9 cellular contexts compared by ENCODE assay signal in the genomic region with DNA sequence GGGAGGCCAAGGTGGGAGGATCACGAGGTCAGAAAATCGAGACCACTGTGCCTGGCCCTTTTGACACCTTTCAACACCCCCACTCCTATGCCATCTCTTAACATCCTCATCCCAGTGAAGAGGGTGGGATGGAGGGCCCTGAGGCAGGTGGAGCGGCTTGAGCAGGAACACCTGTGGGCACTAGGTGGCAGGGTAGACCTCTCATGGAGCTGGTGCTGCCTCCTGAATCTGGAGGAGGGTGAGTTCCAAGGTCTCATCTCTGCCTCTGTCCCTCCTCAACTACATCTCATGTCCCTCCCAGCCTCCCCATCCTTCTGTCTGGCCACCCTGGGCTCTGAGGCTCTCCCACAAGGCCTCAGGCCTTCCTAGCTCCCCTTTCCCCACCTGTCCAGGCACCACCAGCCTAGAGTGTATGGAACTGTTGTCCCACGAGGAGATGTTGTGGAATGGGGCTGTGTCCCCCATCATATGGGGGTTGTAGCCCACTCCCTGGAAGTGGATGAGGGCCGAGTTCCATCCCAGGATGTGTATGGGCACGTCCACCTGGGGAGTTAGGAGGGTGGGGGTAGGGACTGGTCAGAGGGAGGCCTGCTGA. TPM values are rescaled to one million over a fixed set of nuclear protein-coding genes. Genes with fewer than 3 reads are reported as not detected.
A peak's percentile ranks its signal among the peaks of the same experiment; 100 is the strongest.
DNase-seq lines count a peak whose midpoint lies in the region; ATAC-seq and TF ChIP-seq lines count a peak whose summit lies in the region.
"Had no signal": no experiment of that assay in that cellular context is flagged by ENCODE, and none has a peak within 500 bp of the region (broad histone marks: within the 10 kb centered on the region; RNA-seq: fewer than 3 reads in every experiment).

No MANE protein-coding gene starts in this region.

- H3K27ac ChIP-seq in OCI-LY3 (ENCODE audit: low read length), result no peak overlapping the region
- H3K27ac ChIP-seq in right cardiac atrium (ENCODE audit: low read length), result no peak overlapping the region

- H3K27me3 ChIP-seq in OCI-LY3 (ENCODE audit: low read depth, low read length) (no peaks in the 10 kb centered on the region), right cardiac atrium (ENCODE audit: control insufficient read depth, insufficient read depth) (no peaks in the 10 kb centered on the region), MG63 (no peaks in the 10 kb centered on the region)

- H3K9me3 ChIP-seq in OCI-LY3 (ENCODE audit: insufficient read depth, low read length) (no peaks in the 10 kb centered on the region), right cardiac atrium (ENCODE audit: control insufficient read depth, low read length) (no peaks in the 10 kb centered on the region), MG63 (no peaks in the 10 kb centered on the region)

- ATAC-seq in right cardiac atrium, result peak; percentile 29 to 51
- no peak for ATAC-seq in HG03045 (IDR thresholded peaks at IDR 0.05; ENCODE audit: unreplicated experiment)

- H3K79me2 ChIP-seq in OCI-LY3 (ENCODE audit: low read length), result no peaks in the 10 kb centered on the region

- H3K4me1 ChIP-seq in OCI-LY3 (ENCODE audit: low read length) (peaks cover 13% of the 10 kb centered on the region), right cardiac atrium (ENCODE audit: control insufficient read depth, insufficient read depth, low read length) (no peaks in the 10 kb centered on the region)

- peak overlapping the region; percentile 65; the same call in 1 of the 2 replicates for H2AFZ ChIP-seq in OCI-LY3 (ENCODE audit: low read depth, low read length)

- H3K36me3 ChIP-seq in OCI-LY3 (replicated peaks; ENCODE audit: low read depth, low read length) (no peaks in the 10 kb centered on the region), MG63 (no peaks in the 10 kb centered on the region)

- H3K4me1 Mint-ChIP-seq in endothelial cell (ENCODE audit: unreplicated experiment), result peaks cover 3% of the 10 kb centered on the region

- no peak overlapping the region for H3K4me2 ChIP-seq in OCI-LY3 (ENCODE audit: low read length)

- H3K27me3 Mint-ChIP-seq in endothelial cell (ENCODE audit: unreplicated experiment), result peaks cover 12% of the 10 kb centered on the region

- no peaks in the 10 kb centered on the region for H4K20me1 ChIP-seq in OCI-LY3 (ENCODE audit: insufficient read depth, low read length)

- peak; percentile 2 for TF ChIP-seq CTCF in AG09319 (IDR thresholded peaks at IDR 0.05; ENCODE audit: low read depth, low read length)
- TF ChIP-seq CTCF in GM12864 (IDR thresholded peaks at IDR 0.05; ENCODE audit: low read depth, low read length, missing control alignments), result peak; percentile 84
- peak; percentile 56 for TF ChIP-seq CTCF in OCI-LY3 (IDR thresholded peaks at IDR 0.05; ENCODE audit: low read depth, low read length)
- TF ChIP-seq CTCF in endothelial cell (IDR thresholded peaks at IDR 0.05; ENCODE audit: unreplicated experiment), result no peak

- H3K4me3 ChIP-seq in GM12864 (ENCODE audit: low read depth, low read length) (no peak overlapping the region), OCI-LY3 (ENCODE audit: low read length) (no peak overlapping the region), right cardiac atrium (ENCODE audit: low read length) (no peak overlapping the region), MG63 (no peak overlapping the region)

- DNase-seq in AG09319 (ENCODE audit: extremely low read depth, low read depth) (no peak), GM12864 (ENCODE audit: low read depth) (no peak), right cardiac atrium (no peak), GF-D8 (lab: John Stamatoyannopoulos, UW) (no peak), endothelial cell (ENCODE audit: low spot score) (no peak), MG63 (no peak)

- H3K4me3 Mint-ChIP-seq in endothelial cell (ENCODE audit: unreplicated experiment), result no peak overlapping the region

- intact Hi-C loops in right cardiac atrium (cut with DNase I), result no loop called here

- 47% methylated on average over 6 of the region's 6 CpGs for WGBS in right cardiac atrium

- H3K9me3 Mint-ChIP-seq in endothelial cell (ENCODE audit: unreplicated experiment), result no peaks in the 10 kb centered on the region

- H3K27ac Mint-ChIP-seq in endothelial cell (ENCODE audit: unreplicated experiment), result no peak overlapping the region

- no peak overlapping the region for H3K9ac ChIP-seq in OCI-LY3 (ENCODE audit: low read length)

- no peaks in the 10 kb centered on the region for H3K36me3 Mint-ChIP-seq in endothelial cell (ENCODE audit: low read depth, unreplicated experiment)

RNA-seq across cellular contexts. Expression of a gene that starts 17.0 kb away (rescaled TPM):
- not detected for total RNA-seq in right cardiac atrium
- polyA plus RNA-seq in right cardiac atrium, result not detected
- total RNA-seq in endothelial cell (ENCODE audit: unreplicated experiment), result not detected
- total RNA-seq in MG63 (2014; rRNA removed; shearing (Covaris generic); ENCODE audit: low replicate concordance), result not detected in 2 replicates
- total RNA-seq: skeletal muscle tissue had no signal

RNA-seq across cellular contexts. Expression of a gene that starts 25.3 kb away (rescaled TPM):
- total RNA-seq in right cardiac atrium, result not detected
- not detected for polyA plus RNA-seq in right cardiac atrium
- 0.56 TPM for total RNA-seq in endothelial cell (ENCODE audit: unreplicated experiment)
- total RNA-seq in MG63 (2014; rRNA removed; shearing (Covaris generic); ENCODE audit: low replicate concordance), result not detected in 2 replicates
- total RNA-seq: skeletal muscle tissue had no signal

RNA-seq across cellular contexts. Expression of a gene that starts 31.1 kb away (rescaled TPM):
- total RNA-seq in right cardiac atrium (not detected), endothelial cell (ENCODE audit: unreplicated experiment) (0.59 TPM)
- not detected for polyA plus RNA-seq in right cardiac atrium
- total RNA-seq in MG63 (2014; rRNA removed; shearing (Covaris generic); ENCODE audit: low replicate concordance), result 0.03 TPM in 1 of 2 replicates, not detected in the other
- total RNA-seq: skeletal muscle tissue had no signal

RNA-seq across cellular contexts. Expression of a gene that starts 50.5 kb away (rescaled TPM):
- total RNA-seq in right cardiac atrium (not detected), endothelial cell (ENCODE audit: unreplicated experiment) (not detected)
- polyA plus RNA-seq in right cardiac atrium, result 0.05 TPM
- 0.16 TPM in 1 of 2 replicates, not detected in the other for total RNA-seq in MG63 (2014; rRNA removed; shearing (Covaris generic); ENCODE audit: low replicate concordance)
- total RNA-seq: skeletal muscle tissue had no signal

RNA-seq across cellular contexts. Expression of a gene that starts 50.8 kb away (rescaled TPM):
- total RNA-seq in right cardiac atrium (not detected), endothelial cell (ENCODE audit: unreplicated experiment) (0.13 TPM)
- 0.09 TPM for polyA plus RNA-seq in right cardiac atrium
- not detected in 2 replicates for total RNA-seq in MG63 (2014; rRNA removed; shearing (Covaris generic); ENCODE audit: low replicate concordance)
- total RNA-seq: skeletal muscle tissue had no signal
